Comparison of ENCODE assay signal across 15 cellular contexts in genomic region chr3:43257850-43258249, GRCh38.
"Had no signal": no experiment of that assay in that cellular context is flagged by ENCODE, and none has a peak within 500 bp of the region (broad histone marks: within the 10 kb centered on the region; RNA-seq: fewer than 3 reads in every experiment).

No MANE protein-coding gene starts in this region.

- H3K27ac Mint-ChIP-seq: endodermal cell had no signal

- H3K36me3 ChIP-seq: left ventricle myocardium inferior, sigmoid colon had no signal

- ATAC-seq: activated naive CD4-positive, alpha-beta T cell treated with anti-CD3 and anti-CD28 coated beads, Interleukin-2, amount 50 U/mL, for 72 hours had no signal

- H3K9me3 Mint-ChIP-seq: activated naive CD4-positive, alpha-beta T cell treated with anti-CD3 and anti-CD28 coated beads, Interleukin-2, amount 50 U/mL, for 72 hours; endodermal cell; natural killer cell had no signal

- H3K79me2 ChIP-seq: parathyroid adenoma had no signal

- H3K9me3 ChIP-seq: left ventricle myocardium inferior, sigmoid colon had no signal

- H3K27me3 ChIP-seq: sigmoid colon had no signal

- H2AFZ ChIP-seq: parathyroid adenoma had no signal

- H3K9ac ChIP-seq: parathyroid adenoma had no signal

- H3K4me1 ChIP-seq: left ventricle myocardium inferior, parathyroid adenoma had no signal

- H3K4me3 Mint-ChIP-seq: endodermal cell, natural killer cell had no signal

- H3K27ac ChIP-seq: left ventricle myocardium inferior, parathyroid adenoma, sigmoid colon, VCaP had no signal

- DNase-seq: activated CD4-positive, CD25-positive, alpha-beta regulatory T cell treated with anti-CD3 and anti-CD28 coated beads, Interleukin-2, amount 50 U/mL, for 72 hours; activated gamma-delta T cell; endodermal cell; erythroblast; head of caudate nucleus; kidney; left ventricle myocardium inferior; mesendoderm; natural killer cell; sigmoid colon; stimulated activated naive CD4-positive, alpha-beta T cell; SW 1271 had no signal

- H3K4me3 ChIP-seq: left ventricle myocardium inferior, sigmoid colon had no signal
